In genomic region chr2:99180755-99181647, GRCh38 we compare ENCODE assay signal across 8 cellular contexts. TPM values are rescaled to one million over a fixed set of nuclear protein-coding genes. Genes with fewer than 3 reads are reported as not detected.
A peak's percentile ranks its signal among the peaks of the same experiment; 100 is the strongest.
DNase-seq lines count a peak whose midpoint lies in the region; ATAC-seq, FAIRE-seq and TF ChIP-seq lines count a peak whose summit lies in the region.

Gene MITD1 (minus strand): TSS chr2:99181058. CDS start chr2:99180981, 77 bp downstream.
Gene MRPL30 (plus strand): TSS chr2:99181184. CDS start chr2:99186204, 5,020 bp downstream.

- peaks cover 17% of the 10 kb centered on the region for H3K4me1 ChIP-seq in OCI-LY7 (ENCODE audit: insufficient read depth, low read length, poor library complexity, severe bottlenecking)
- peaks cover 17% of the 10 kb centered on the region for H3K4me1 ChIP-seq in endothelial cell of umbilical vein (ENCODE audit: control insufficient read depth, extremely low read depth, insufficient read depth, low read length)

- dilution Hi-C loops in endothelial cell of umbilical vein (cut with MboI; ENCODE audit: extremely low pct_ligation_motif_present, low sequenced_read_pairs): no loop called here

- peak; percentile 21 for DNase-seq in D721Med (ENCODE audit: insufficient read length, low spot score)
- peak; percentile 58 for DNase-seq in HuH-7.5 (ENCODE audit: low spot score)
- DNase-seq in OCI-LY7 (ENCODE audit: low spot score): peak; percentile 94
- DNase-seq in activated T-cell treated with anti-CD3 and anti-CD28 coated beads for 1 hour (ENCODE audit: low read depth): peak; percentile 81
- peak; percentile 99 for DNase-seq in endothelial cell of umbilical vein (ENCODE audit: low read depth, low spot score)
- peak; percentile 98 for DNase-seq in midbrain (lab: John Stamatoyannopoulos, UW)
- peak; percentile 78 to 79 for DNase-seq in stimulated activated CD8-positive, alpha-beta memory T cell treated with anti-CD3 and anti-CD28 coated beads, Interleukin-2, amount 100 ng/mL, for 1 hour (ENCODE audit: low read depth in 2 of 2)

- H3K9ac ChIP-seq in endothelial cell of umbilical vein (replicated peaks; ENCODE audit: extremely low read depth, insufficient read depth, low read length): peak within 1 kb of the TSS; percentile 78

- intact Hi-C loops in OCI-LY7 (cut with micrococcal nuclease; ENCODE audit: unreplicated experiment) (loop anchor here (1.0 to 10.0 kb wide), 5 partner anchors 26 to 1384 kb away; partner anchors contain the start of genes C2orf15, LIPT1, PDCL3 and REV1), endothelial cell of umbilical vein (cut with micrococcal nuclease) (loop anchor here (1.0 kb wide), 3 partner anchors 40 to 309 kb away; partner anchors contain the start of genes C2orf15, REV1 and TXNDC9)

- ATAC-seq in GM21526 (IDR thresholded peaks at IDR 0.05; ENCODE audit: low FRiP score, unreplicated experiment): peak; percentile 88

- TF ChIP-seq CTCF in D721Med (IDR thresholded peaks at IDR 0.05; ENCODE audit: insufficient read depth, missing control alignments) (no peak), OCI-LY7 (conservative IDR thresholded peaks at IDR 0.05; ENCODE audit: low read length) (no peak), endothelial cell of umbilical vein (IDR thresholded peaks at IDR 0.05; ENCODE audit: extremely low read depth in 1 of 2, insufficient read depth in 1 of 2, low read depth in 1 of 2, low read length in 2 of 2) (no peak)

- H3K9me3 ChIP-seq in OCI-LY7 (ENCODE audit: low read length) (no peaks in the 10 kb centered on the region), endothelial cell of umbilical vein (replicated peaks; ENCODE audit: control insufficient read depth, insufficient read depth, low read length) (no peaks in the 10 kb centered on the region)

- no peaks in the 10 kb centered on the region for H3K9me1 ChIP-seq in endothelial cell of umbilical vein (replicated peaks; ENCODE audit: control insufficient read depth, extremely low read depth, insufficient read depth, low read length)

- no peaks in the 10 kb centered on the region for H3K9me2 ChIP-seq in OCI-LY7 (ENCODE audit: insufficient read depth, low read length)

- H4K20me1 ChIP-seq in OCI-LY7 (ENCODE audit: insufficient read depth, low read length) (no peaks in the 10 kb centered on the region), endothelial cell of umbilical vein (replicated peaks; ENCODE audit: control insufficient read depth, extremely low read depth, insufficient read depth, low read length) (no peaks in the 10 kb centered on the region)

- H2AFZ ChIP-seq in OCI-LY7 (ENCODE audit: low read length): peak within 1 kb of the TSS; percentile 95
- H2AFZ ChIP-seq in endothelial cell of umbilical vein (ENCODE audit: low read depth, low read length): peak within 1 kb of the TSS; percentile 77

- BruUV-seq in OCI-LY7 (replicated peaks; lab: Mats Ljungman, UMichigan) (TSS peak; percentile 89), endothelial cell of umbilical vein (replicated peaks; lab: Mats Ljungman, UMichigan) (TSS peak; percentile 81)

- peaks cover 58% of the 10 kb centered on the region for H3K79me2 ChIP-seq in OCI-LY7 (ENCODE audit: insufficient read depth, low read depth, low read length)
- H3K79me2 ChIP-seq in endothelial cell of umbilical vein (ENCODE audit: control insufficient read depth, insufficient read depth, low read length): peaks cover 68% of the 10 kb centered on the region

- POLR2A ChIA-PET in OCI-LY7 (lab: Charles Lee) (interaction anchor here (0.7 to 2.4 kb wide), 5 partner anchors 11 to 156 kb away, joined by 3 to 19 read pairs (median 4); partner anchors contain the start of genes C2orf15, EIF5B, LIPT1 and TSGA10), endothelial cell of umbilical vein (lab: Charles Lee) (interaction anchor here (0.6 to 1.3 kb wide), 4 partner anchors 40 to 166 kb away, joined by 3 to 6 read pairs (median 4); partner anchors contain the start of genes C2orf15, EIF5B and TXNDC9)

- peak within 1 kb of the TSS; percentile 32 for H3K27ac ChIP-seq in OCI-LY7 (ENCODE audit: low read depth, low read length, poor library complexity, severe bottlenecking)
- H3K27ac ChIP-seq in endothelial cell of umbilical vein (ENCODE audit: insufficient read depth, low read depth, low read length): peak within 1 kb of the TSS; percentile 48

- peaks cover 4% of the 10 kb centered on the region; the same call in 1 of the 2 replicates for H3K36me3 ChIP-seq in OCI-LY7 (ENCODE audit: insufficient read depth, low read length)
- H3K36me3 ChIP-seq in endothelial cell of umbilical vein (ENCODE audit: control insufficient read depth in 2 of 2, extremely low read depth in 1 of 2, insufficient read depth in 2 of 2, low read length in 2 of 2): no peaks in the 10 kb centered on the region

- no peaks in the 10 kb centered on the region for H3K27me3 ChIP-seq in endothelial cell of umbilical vein (ENCODE audit: control insufficient read depth in 2 of 2, insufficient read depth in 2 of 2, low read length in 2 of 2)

- H3K4me3 ChIP-seq in OCI-LY7 (ENCODE audit: low read depth, low read length, poor library complexity, severe bottlenecking) (peak within 1 kb of the TSS; percentile 82), endothelial cell of umbilical vein (replicated peaks in 1 of 3; ENCODE audit: insufficient read depth in 1 of 3, low read depth in 1 of 3, low read length in 3 of 3) (peak within 1 kb of the TSS; percentile 67 to 93 (median 74))

- CTCF ChIA-PET in OCI-LY7 (lab: Charles Lee; ENCODE audit: unreplicated experiment) (no interaction called here), endothelial cell of umbilical vein (lab: Charles Lee) (interaction anchor here (1.4 to 2.3 kb wide), 3 partner anchors 14 to 532 kb away, joined by 3 to 10 read pairs (median 8); partner anchors contain the start of gene TXNDC9)

- peak; percentile 80 for TF ChIP-seq POLR2A in endothelial cell of umbilical vein (IDR thresholded peaks at IDR 0.05; ENCODE audit: low read depth, low read length)

- H3K4me2 ChIP-seq in OCI-LY7 (ENCODE audit: low read length): peak within 1 kb of the TSS; percentile 89
- peak within 1 kb of the TSS; percentile 98 for H3K4me2 ChIP-seq in endothelial cell of umbilical vein (ENCODE audit: insufficient read depth, low read length)

- no peak for FAIRE-seq in D721Med (lab: Jason Lieb, UNC)
- FAIRE-seq in endothelial cell of umbilical vein (lab: Jason Lieb, UNC): peak; percentile 92

TF ChIP-seq in endothelial cell of umbilical vein, 7 proteins besides CTCF, POLR2A, EP300 and RAD21:
- TF ChIP-seq POLR2AphosphoS5 (IDR thresholded peaks at IDR 0.05; ENCODE audit: insufficient read depth, low read depth, low read length): peak; percentile 87
- no peak for TF ChIP-seq MYC (IDR thresholded peaks at IDR 0.05; ENCODE audit: low read depth, low read length)
- TF ChIP-seq JUN (IDR thresholded peaks at IDR 0.05; ENCODE audit: borderline replicate concordance, insufficient read depth, insufficient read length, low read depth): no peak
- no peak for TF ChIP-seq GATA2 (IDR thresholded peaks at IDR 0.05; ENCODE audit: insufficient read depth, insufficient read length, low read depth, low read length)
- peak; percentile 71 for TF ChIP-seq MAX (IDR thresholded peaks at IDR 0.05; ENCODE audit: insufficient read depth, insufficient read length)
- no peak for TF ChIP-seq EZH2 (IDR thresholded peaks at IDR 0.05; ENCODE audit: borderline replicate concordance, low read depth, low read length, severe bottlenecking)
- no peak for TF ChIP-seq FOS (IDR thresholded peaks at IDR 0.05; ENCODE audit: borderline replicate concordance, insufficient read depth, low read length)

RNA-seq across cellular contexts. Expression of gene MITD1, which starts in this region (rescaled TPM):
- total RNA-seq in OCI-LY7 (2014; rRNA removed; shearing (Covaris generic)): 35.9 and 40.2 TPM in 2 replicates
- 34.2 and 34.6 TPM in 2 replicates for total RNA-seq in OCI-LY7 (2022)
- 29.8 and 30.0 TPM in 2 replicates for total RNA-seq in endothelial cell of umbilical vein
- polyA plus RNA-seq in endothelial cell of umbilical vein: 8.2 and 11.1 TPM in 2 replicates
- polyA plus RNA-seq in endothelial cell of umbilical vein (2011; cell fraction: cytosol; rRNA removed): 14.7 and 17.6 TPM in 2 replicates
- polyA plus RNA-seq in endothelial cell of umbilical vein (2011; cell fraction: nucleus; rRNA removed): 19.4 and 31.8 TPM in 2 replicates
- polyA plus RNA-seq in endothelial cell of umbilical vein (2012): 32.5 and 38.5 TPM in 2 replicates
- 6.6 and 10.9 TPM in 2 replicates for polyA minus RNA-seq in endothelial cell of umbilical vein
- 4.4 TPM for polyA minus RNA-seq in endothelial cell of umbilical vein (2011; cell fraction: cytosol; rRNA and poly(A)+ RNA removed)
- 6.5 and 7.6 TPM in 2 replicates for polyA minus RNA-seq in endothelial cell of umbilical vein (2011; cell fraction: nucleus; rRNA and poly(A)+ RNA removed)

RNA-seq across cellular contexts. Expression of gene MRPL30, which starts in this region (rescaled TPM):
- total RNA-seq in OCI-LY7 (2014; rRNA removed; shearing (Covaris generic)): 27.7 and 30.9 TPM in 2 replicates
- 28.8 and 31.4 TPM in 2 replicates for total RNA-seq in OCI-LY7 (2022)
- 28.4 and 30.7 TPM in 2 replicates for total RNA-seq in endothelial cell of umbilical vein
- polyA plus RNA-seq in endothelial cell of umbilical vein: 12.9 and 14.7 TPM in 2 replicates
- 19.2 and 19.6 TPM in 2 replicates for polyA plus RNA-seq in endothelial cell of umbilical vein (2011; cell fraction: cytosol; rRNA removed)
- polyA plus RNA-seq in endothelial cell of umbilical vein (2011; cell fraction: nucleus; rRNA removed): 10.0 and 12.1 TPM in 2 replicates
- 37.1 and 49.6 TPM in 2 replicates for polyA plus RNA-seq in endothelial cell of umbilical vein (2012)
- 17.4 and 19.6 TPM in 2 replicates for polyA minus RNA-seq in endothelial cell of umbilical vein
- 26.0 TPM for polyA minus RNA-seq in endothelial cell of umbilical vein (2011; cell fraction: cytosol; rRNA and poly(A)+ RNA removed)
- polyA minus RNA-seq in endothelial cell of umbilical vein (2011; cell fraction: nucleus; rRNA and poly(A)+ RNA removed): 6.7 and 9.3 TPM in 2 replicates

Comparison
In these comparisons a context has a peak if more than half of its experiments do, and no peak if none do; other contexts are left out.
1. Peak in every context shown above with its lines: DNase-seq, ATAC-seq, H3K4me3 ChIP-seq and H3K27ac ChIP-seq.
2. DNase-seq: peak in every context shown above with its lines; median percentile 99 in endothelial cell of umbilical vein; 98 in midbrain; 94 in OCI-LY7; 81 in activated T-cell treated with anti-CD3 and anti-CD28 coated beads for 1 hour; 78 in stimulated activated CD8-positive, alpha-beta memory T cell treated with anti-CD3 and anti-CD28 coated beads, Interleukin-2, amount 100 ng/mL, for 1 hour; 58 in HuH-7.5; 21 in D721Med.